ENCODE assay signal across 1 cellular context in the genomic region with DNA sequence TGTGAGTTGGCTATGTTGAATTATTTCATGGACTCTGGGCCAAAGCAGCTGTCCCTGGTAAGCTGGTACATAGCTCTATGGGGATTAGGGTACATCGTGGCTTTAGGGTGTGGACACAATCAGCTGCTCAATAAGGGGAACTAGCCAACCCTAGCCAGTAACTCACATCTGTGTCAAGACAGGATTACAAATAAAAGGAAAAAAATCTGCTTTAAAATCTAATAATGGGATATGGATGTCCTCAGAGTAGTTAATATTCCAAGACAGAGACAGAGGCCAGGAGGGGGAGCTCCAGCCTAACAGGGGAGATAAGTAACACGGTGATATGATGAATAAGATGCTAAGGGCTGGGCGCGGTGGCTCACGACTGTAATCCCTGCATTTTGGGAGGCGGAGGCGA.
TF ChIP-seq lines count a peak whose summit lies in the region.

No MANE protein-coding gene starts in this region.

TF ChIP-seq in HepG2, 621 proteins besides CTCF, POLR2A, EP300 and RAD21:
- no peak for TF ChIP-seq NFE2 (CRISPR knock-in tag; IDR thresholded peaks at IDR 0.05)
- TF ChIP-seq, protein P1, sequence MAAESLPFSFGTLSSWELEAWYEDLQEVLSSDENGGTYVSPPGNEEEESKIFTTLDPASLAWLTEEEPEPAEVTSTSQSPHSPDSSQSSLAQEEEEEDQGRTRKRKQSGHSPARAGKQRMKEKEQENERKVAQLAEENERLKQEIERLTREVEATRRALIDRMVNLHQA (CRISPR knock-in tag; IDR thresholded peaks at IDR 0.05): no peak
- TF ChIP-seq, protein P2, sequence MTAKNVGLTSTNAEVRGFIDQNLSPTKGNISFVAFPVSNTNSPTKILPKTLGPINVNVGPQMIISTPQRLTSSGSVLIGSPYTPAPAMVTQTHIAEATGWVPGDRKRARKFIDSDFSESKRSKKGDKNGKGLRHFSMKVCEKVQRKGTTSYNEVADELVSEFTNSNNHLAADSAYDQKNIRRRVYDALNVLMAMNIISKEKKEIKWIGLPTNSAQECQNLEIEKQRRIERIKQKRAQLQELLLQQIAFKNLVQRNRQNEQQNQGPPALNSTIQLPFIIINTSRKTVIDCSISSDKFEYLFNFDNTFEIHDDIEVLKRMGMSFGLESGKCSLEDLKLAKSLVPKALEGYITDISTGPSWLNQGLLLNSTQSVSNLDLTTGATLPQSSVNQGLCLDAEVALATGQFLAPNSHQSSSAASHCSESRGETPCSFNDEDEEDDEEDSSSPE (CRISPR knock-in tag; IDR thresholded peaks at IDR 0.05): no peak
- no peak for TF ChIP-seq RBM39 (IDR thresholded peaks at IDR 0.05; ENCODE audit: low read depth, low read length, poor library complexity, severe bottlenecking)
- TF ChIP-seq SMC3 (IDR thresholded peaks at IDR 0.05; ENCODE audit: low read length): peak; percentile 42; the same call in 1 of the 2 replicates
- peak; percentile 79 for TF ChIP-seq STAG1 (CRISPR knock-in tag; IDR thresholded peaks at IDR 0.05)
- no peak for TF ChIP-seq ZNF367 (CRISPR knock-in tag; IDR thresholded peaks at IDR 0.05; ENCODE audit: borderline replicate concordance)
- TF ChIP-seq, protein P3, sequence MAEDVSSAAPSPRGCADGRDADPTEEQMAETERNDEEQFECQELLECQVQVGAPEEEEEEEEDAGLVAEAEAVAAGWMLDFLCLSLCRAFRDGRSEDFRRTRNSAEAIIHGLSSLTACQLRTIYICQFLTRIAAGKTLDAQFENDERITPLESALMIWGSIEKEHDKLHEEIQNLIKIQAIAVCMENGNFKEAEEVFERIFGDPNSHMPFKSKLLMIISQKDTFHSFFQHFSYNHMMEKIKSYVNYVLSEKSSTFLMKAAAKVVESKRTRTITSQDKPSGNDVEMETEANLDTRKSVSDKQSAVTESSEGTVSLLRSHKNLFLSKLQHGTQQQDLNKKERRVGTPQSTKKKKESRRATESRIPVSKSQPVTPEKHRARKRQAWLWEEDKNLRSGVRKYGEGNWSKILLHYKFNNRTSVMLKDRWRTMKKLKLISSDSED (CRISPR knock-in tag; IDR thresholded peaks at IDR 0.05): no peak
- no peak for TF ChIP-seq MEF2D (CRISPR knock-in tag; IDR thresholded peaks at IDR 0.05)
- no peak for TF ChIP-seq ZNF256 (CRISPR knock-in tag; conservative IDR thresholded peaks at IDR 0.05)
- TF ChIP-seq, protein P4, sequence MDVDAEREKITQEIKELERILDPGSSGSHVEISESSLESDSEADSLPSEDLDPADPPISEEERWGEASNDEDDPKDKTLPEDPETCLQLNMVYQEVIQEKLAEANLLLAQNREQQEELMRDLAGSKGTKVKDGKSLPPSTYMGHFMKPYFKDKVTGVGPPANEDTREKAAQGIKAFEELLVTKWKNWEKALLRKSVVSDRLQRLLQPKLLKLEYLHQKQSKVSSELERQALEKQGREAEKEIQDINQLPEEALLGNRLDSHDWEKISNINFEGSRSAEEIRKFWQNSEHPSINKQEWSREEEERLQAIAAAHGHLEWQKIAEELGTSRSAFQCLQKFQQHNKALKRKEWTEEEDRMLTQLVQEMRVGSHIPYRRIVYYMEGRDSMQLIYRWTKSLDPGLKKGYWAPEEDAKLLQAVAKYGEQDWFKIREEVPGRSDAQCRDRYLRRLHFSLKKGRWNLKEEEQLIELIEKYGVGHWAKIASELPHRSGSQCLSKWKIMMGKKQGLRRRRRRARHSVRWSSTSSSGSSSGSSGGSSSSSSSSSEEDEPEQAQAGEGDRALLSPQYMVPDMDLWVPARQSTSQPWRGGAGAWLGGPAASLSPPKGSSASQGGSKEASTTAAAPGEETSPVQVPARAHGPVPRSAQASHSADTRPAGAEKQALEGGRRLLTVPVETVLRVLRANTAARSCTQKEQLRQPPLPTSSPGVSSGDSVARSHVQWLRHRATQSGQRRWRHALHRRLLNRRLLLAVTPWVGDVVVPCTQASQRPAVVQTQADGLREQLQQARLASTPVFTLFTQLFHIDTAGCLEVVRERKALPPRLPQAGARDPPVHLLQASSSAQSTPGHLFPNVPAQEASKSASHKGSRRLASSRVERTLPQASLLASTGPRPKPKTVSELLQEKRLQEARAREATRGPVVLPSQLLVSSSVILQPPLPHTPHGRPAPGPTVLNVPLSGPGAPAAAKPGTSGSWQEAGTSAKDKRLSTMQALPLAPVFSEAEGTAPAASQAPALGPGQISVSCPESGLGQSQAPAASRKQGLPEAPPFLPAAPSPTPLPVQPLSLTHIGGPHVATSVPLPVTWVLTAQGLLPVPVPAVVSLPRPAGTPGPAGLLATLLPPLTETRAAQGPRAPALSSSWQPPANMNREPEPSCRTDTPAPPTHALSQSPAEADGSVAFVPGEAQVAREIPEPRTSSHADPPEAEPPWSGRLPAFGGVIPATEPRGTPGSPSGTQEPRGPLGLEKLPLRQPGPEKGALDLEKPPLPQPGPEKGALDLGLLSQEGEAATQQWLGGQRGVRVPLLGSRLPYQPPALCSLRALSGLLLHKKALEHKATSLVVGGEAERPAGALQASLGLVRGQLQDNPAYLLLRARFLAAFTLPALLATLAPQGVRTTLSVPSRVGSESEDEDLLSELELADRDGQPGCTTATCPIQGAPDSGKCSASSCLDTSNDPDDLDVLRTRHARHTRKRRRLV (CRISPR knock-in tag; IDR thresholded peaks at IDR 0.05): no peak
- no peak for TF ChIP-seq PCBP2 (optimal IDR thresholded peaks at IDR 0.05; ENCODE audit: low read depth, low read length, poor library complexity, severe bottlenecking)
- TF ChIP-seq, protein P5, sequence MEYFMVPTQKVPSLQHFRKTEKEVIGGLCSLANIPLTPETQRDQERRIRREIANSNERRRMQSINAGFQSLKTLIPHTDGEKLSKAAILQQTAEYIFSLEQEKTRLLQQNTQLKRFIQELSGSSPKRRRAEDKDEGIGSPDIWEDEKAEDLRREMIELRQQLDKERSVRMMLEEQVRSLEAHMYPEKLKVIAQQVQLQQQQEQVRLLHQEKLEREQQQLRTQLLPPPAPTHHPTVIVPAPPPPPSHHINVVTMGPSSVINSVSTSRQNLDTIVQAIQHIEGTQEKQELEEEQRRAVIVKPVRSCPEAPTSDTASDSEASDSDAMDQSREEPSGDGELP (IDR thresholded peaks at IDR 0.05; ENCODE audit: borderline replicate concordance, low read depth): no peak
- TF ChIP-seq ZNF343 (CRISPR knock-in tag; IDR thresholded peaks at IDR 0.05): no peak
- no peak for TF ChIP-seq SOX13 (IDR thresholded peaks at IDR 0.05)
- TF ChIP-seq SOX13 (CRISPR knock-in tag; conservative IDR thresholded peaks at IDR 0.05 in 1 of 2, IDR thresholded peaks at IDR 0.05 in 1 of 2): no peak
